Comparison of ENCODE assay signal across 1 cellular context in the genomic region with DNA sequence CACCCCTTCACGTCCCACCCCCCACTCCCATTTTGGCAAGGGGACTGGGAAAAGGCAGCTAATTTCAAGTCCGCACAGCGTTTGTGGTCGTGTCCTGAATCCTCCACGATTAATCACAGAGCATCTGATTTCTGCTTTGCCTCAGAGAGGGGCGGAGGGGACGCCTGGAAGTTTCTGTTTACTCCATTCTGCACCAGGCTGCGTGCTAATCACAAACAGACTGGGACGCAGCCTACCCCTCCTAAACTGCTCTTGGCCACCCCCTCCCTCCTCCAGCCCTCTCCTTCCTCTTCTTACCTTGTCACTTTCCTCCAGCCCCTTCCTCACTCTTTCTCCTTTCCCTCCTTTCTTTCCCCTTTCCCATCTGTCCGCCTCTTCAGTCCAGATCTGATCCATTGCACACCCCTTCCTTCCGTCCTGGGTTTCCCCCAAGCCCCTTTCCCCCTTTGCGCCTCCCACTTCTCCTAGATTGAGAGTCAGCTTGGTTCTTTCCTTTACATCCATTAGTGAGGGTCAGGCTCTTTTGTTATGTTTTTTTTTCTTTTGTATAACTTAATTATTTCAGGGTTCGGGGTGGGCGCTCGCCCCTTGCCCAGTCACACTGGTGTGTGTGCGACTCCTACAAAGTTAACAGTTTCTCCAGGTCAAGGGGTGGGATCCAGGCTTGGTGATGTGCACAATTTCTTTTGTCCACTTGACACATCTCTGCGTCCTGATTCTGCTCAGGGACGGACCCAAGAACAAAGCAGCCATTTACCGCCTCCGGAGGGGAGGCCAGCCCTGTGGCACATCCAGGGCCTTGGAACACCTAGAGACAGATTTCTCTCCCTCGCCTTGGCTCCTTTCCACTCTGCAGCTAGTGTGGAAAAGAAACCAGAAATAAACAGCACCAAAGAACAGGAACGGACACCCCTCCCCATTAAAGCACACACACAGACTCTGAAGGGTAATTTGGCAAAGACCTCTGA.
TF ChIP-seq lines count a peak whose summit lies in the region.

No MANE protein-coding gene starts in this region.

TF ChIP-seq in K562, 482 proteins besides CTCF, POLR2A, EP300 and RAD21 (continued from another document and continues in another):
- TF ChIP-seq MCM3 (IDR thresholded peaks at IDR 0.05) (no peak), CEBPB (tag; IDR thresholded peaks at IDR 0.05) (no peak), SIRT6 (IDR thresholded peaks at IDR 0.05; ENCODE audit: low read depth, low read length) (no peak), ZNF143 (CRISPR knock-in tag; IDR thresholded peaks at IDR 0.05) (no peak), TEAD4 (IDR thresholded peaks at IDR 0.05; ENCODE audit: low read length) (no peak), TEAD4 (CRISPR knock-in tag; IDR thresholded peaks at IDR 0.05; ENCODE audit: borderline replicate concordance) (no peak), GABPA (tag; conservative IDR thresholded peaks at IDR 0.05; ENCODE audit: low read depth) (no peak), HDGF (IDR thresholded peaks at IDR 0.05) (peak; percentile 84), CCAR2 (IDR thresholded peaks at IDR 0.05; ENCODE audit: low read depth, low read length) (no peak), HIVEP1 (CRISPR knock-in tag; IDR thresholded peaks at IDR 0.05) (no peak), NR2F6 (CRISPR knock-in tag; IDR thresholded peaks at IDR 0.05) (no peak), HMGN3 (IDR thresholded peaks at IDR 0.05; ENCODE audit: borderline replicate concordance, extremely low read depth, insufficient read length, low read depth, low read length) (no peak), ARID1B (IDR thresholded peaks at IDR 0.05) (peak; percentile 80; the same call in 1 of the 2 replicates), NFATC3 (IDR thresholded peaks at IDR 0.05) (no peak), ZNF583 (CRISPR knock-in tag; IDR thresholded peaks at IDR 0.05) (no peak), NCOA6 (IDR thresholded peaks at IDR 0.05) (no peak), MYNN (IDR thresholded peaks at IDR 0.05) (no peak), MYNN (CRISPR knock-in tag; IDR thresholded peaks at IDR 0.05) (no peak), RBM25 (IDR thresholded peaks at IDR 0.05; ENCODE audit: low read depth, low read length, severe bottlenecking) (no peak), GATAD2B (IDR thresholded peaks at IDR 0.05; ENCODE audit: borderline replicate concordance) (no peak), SMAD4 (CRISPR knock-in tag; conservative IDR thresholded peaks at IDR 0.05) (no peak), ELF1 (tag; IDR thresholded peaks at IDR 0.05) (peak; percentile 58), ETV5 (CRISPR knock-in tag; IDR thresholded peaks at IDR 0.05; ENCODE audit: low read depth) (no peak), HNRNPH1 (optimal IDR thresholded peaks at IDR 0.05; ENCODE audit: low read depth, low read length) (no peak), BMI1 (IDR thresholded peaks at IDR 0.05; ENCODE audit: low read length) (no peak), ZNF232 (CRISPR knock-in tag; IDR thresholded peaks at IDR 0.05) (no peak), TCF7 (IDR thresholded peaks at IDR 0.05; ENCODE audit: borderline replicate concordance) (no peak), HDAC6 (IDR thresholded peaks at IDR 0.05; ENCODE audit: low read depth, low read length) (no peak), MCM5 (IDR thresholded peaks at IDR 0.05; ENCODE audit: low read depth) (no peak), SIN3A (IDR thresholded peaks at IDR 0.05; ENCODE audit: borderline replicate concordance in 2 of 2, control insufficient read depth in 1 of 2, low read depth in 2 of 2, low read length in 2 of 2) (no peak), HDAC8 (tag; IDR thresholded peaks at IDR 0.05) (no peak), TARDBP (IDR thresholded peaks at IDR 0.05) (no peak), ZC3H4 (CRISPR knock-in tag; IDR thresholded peaks at IDR 0.05; ENCODE audit: borderline replicate concordance) (no peak), SLC30A9 (CRISPR knock-in tag; IDR thresholded peaks at IDR 0.05) (no peak), JUND (IDR thresholded peaks at IDR 0.05; ENCODE audit: borderline replicate concordance, low read depth, low read length) (no peak), JUND (tag; IDR thresholded peaks at IDR 0.05; ENCODE audit: borderline replicate concordance, low read depth, low read length) (no peak), NFE2 (IDR thresholded peaks at IDR 0.05; ENCODE audit: low read depth) (no peak), HMG20B (CRISPR knock-in tag; IDR thresholded peaks at IDR 0.05) (no peak), HMG20A (CRISPR knock-in tag; conservative IDR thresholded peaks at IDR 0.05) (no peak), LEF1 (IDR thresholded peaks at IDR 0.05) (no peak), SUPT5H (IDR thresholded peaks at IDR 0.05) (0 out of 2 replicates have a peak, but pooled peaks have one; percentile 8), HSF4 (CRISPR knock-in tag; IDR thresholded peaks at IDR 0.05; ENCODE audit: borderline replicate concordance) (no peak), KDM4B (IDR thresholded peaks at IDR 0.05; ENCODE audit: borderline replicate concordance in 2 of 2, low read depth in 1 of 2) (no peak)
- TF ChIP-seq, protein P1, sequence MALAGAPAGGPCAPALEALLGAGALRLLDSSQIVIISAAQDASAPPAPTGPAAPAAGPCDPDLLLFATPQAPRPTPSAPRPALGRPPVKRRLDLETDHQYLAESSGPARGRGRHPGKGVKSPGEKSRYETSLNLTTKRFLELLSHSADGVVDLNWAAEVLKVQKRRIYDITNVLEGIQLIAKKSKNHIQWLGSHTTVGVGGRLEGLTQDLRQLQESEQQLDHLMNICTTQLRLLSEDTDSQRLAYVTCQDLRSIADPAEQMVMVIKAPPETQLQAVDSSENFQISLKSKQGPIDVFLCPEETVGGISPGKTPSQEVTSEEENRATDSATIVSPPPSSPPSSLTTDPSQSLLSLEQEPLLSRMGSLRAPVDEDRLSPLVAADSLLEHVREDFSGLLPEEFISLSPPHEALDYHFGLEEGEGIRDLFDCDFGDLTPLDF (CRISPR knock-in tag; IDR thresholded peaks at IDR 0.05), result no peak
- TF ChIP-seq, protein P2, sequence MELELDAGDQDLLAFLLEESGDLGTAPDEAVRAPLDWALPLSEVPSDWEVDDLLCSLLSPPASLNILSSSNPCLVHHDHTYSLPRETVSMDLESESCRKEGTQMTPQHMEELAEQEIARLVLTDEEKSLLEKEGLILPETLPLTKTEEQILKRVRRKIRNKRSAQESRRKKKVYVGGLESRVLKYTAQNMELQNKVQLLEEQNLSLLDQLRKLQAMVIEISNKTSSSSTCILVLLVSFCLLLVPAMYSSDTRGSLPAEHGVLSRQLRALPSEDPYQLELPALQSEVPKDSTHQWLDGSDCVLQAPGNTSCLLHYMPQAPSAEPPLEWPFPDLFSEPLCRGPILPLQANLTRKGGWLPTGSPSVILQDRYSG (tag; conservative IDR thresholded peaks at IDR 0.05; ENCODE audit: low read depth), result no peak
- TF ChIP-seq, protein P3, sequence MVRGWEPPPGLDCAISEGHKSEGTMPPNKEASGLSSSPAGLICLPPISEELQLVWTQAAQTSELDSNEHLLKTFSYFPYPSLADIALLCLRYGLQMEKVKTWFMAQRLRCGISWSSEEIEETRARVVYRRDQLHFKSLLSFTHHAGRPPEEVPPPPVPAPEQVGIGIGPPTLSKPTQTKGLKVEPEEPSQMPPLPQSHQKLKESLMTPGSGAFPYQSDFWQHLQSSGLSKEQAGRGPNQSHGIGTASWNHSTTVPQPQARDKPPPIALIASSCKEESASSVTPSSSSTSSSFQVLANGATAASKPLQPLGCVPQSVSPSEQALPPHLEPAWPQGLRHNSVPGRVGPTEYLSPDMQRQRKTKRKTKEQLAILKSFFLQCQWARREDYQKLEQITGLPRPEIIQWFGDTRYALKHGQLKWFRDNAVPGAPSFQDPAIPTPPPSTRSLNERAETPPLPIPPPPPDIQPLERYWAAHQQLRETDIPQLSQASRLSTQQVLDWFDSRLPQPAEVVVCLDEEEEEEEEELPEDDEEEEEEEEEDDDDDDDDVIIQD (CRISPR knock-in tag; IDR thresholded peaks at IDR 0.05), result no peak
- TF ChIP-seq, protein P4, sequence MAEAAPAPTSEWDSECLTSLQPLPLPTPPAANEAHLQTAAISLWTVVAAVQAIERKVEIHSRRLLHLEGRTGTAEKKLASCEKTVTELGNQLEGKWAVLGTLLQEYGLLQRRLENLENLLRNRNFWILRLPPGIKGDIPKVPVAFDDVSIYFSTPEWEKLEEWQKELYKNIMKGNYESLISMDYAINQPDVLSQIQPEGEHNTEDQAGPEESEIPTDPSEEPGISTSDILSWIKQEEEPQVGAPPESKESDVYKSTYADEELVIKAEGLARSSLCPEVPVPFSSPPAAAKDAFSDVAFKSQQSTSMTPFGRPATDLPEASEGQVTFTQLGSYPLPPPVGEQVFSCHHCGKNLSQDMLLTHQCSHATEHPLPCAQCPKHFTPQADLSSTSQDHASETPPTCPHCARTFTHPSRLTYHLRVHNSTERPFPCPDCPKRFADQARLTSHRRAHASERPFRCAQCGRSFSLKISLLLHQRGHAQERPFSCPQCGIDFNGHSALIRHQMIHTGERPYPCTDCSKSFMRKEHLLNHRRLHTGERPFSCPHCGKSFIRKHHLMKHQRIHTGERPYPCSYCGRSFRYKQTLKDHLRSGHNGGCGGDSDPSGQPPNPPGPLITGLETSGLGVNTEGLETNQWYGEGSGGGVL (CRISPR knock-in tag; IDR thresholded peaks at IDR 0.05), result no peak
- TF ChIP-seq, protein P5, sequence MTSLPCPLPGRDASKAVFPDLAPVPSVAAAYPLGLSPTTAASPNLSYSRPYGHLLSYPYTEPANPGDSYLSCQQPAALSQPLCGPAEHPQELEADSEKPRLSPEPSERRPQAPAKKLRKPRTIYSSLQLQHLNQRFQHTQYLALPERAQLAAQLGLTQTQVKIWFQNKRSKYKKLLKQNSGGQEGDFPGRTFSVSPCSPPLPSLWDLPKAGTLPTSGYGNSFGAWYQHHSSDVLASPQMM (CRISPR knock-in tag; IDR thresholded peaks at IDR 0.05), result no peak
- TF ChIP-seq, protein P6, sequence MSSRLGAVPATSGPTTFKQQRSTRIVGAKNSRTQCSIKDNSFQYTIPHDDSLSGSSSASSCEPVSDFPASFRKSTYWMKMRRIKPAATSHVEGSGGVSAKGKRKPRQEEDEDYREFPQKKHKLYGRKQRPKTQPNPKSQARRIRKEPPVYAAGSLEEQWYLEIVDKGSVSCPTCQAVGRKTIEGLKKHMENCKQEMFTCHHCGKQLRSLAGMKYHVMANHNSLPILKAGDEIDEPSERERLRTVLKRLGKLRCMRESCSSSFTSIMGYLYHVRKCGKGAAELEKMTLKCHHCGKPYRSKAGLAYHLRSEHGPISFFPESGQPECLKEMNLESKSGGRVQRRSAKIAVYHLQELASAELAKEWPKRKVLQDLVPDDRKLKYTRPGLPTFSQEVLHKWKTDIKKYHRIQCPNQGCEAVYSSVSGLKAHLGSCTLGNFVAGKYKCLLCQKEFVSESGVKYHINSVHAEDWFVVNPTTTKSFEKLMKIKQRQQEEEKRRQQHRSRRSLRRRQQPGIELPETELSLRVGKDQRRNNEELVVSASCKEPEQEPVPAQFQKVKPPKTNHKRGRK (tag; IDR thresholded peaks at IDR 0.05), result peak; percentile 30; the same call in 1 of the 2 replicates
- TF ChIP-seq, protein P7, sequence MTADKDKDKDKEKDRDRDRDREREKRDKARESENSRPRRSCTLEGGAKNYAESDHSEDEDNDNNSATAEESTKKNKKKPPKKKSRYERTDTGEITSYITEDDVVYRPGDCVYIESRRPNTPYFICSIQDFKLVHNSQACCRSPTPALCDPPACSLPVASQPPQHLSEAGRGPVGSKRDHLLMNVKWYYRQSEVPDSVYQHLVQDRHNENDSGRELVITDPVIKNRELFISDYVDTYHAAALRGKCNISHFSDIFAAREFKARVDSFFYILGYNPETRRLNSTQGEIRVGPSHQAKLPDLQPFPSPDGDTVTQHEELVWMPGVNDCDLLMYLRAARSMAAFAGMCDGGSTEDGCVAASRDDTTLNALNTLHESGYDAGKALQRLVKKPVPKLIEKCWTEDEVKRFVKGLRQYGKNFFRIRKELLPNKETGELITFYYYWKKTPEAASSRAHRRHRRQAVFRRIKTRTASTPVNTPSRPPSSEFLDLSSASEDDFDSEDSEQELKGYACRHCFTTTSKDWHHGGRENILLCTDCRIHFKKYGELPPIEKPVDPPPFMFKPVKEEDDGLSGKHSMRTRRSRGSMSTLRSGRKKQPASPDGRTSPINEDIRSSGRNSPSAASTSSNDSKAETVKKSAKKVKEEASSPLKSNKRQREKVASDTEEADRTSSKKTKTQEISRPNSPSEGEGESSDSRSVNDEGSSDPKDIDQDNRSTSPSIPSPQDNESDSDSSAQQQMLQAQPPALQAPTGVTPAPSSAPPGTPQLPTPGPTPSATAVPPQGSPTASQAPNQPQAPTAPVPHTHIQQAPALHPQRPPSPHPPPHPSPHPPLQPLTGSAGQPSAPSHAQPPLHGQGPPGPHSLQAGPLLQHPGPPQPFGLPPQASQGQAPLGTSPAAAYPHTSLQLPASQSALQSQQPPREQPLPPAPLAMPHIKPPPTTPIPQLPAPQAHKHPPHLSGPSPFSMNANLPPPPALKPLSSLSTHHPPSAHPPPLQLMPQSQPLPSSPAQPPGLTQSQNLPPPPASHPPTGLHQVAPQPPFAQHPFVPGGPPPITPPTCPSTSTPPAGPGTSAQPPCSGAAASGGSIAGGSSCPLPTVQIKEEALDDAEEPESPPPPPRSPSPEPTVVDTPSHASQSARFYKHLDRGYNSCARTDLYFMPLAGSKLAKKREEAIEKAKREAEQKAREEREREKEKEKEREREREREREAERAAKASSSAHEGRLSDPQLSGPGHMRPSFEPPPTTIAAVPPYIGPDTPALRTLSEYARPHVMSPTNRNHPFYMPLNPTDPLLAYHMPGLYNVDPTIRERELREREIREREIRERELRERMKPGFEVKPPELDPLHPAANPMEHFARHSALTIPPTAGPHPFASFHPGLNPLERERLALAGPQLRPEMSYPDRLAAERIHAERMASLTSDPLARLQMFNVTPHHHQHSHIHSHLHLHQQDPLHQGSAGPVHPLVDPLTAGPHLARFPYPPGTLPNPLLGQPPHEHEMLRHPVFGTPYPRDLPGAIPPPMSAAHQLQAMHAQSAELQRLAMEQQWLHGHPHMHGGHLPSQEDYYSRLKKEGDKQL (CRISPR knock-in tag; IDR thresholded peaks at IDR 0.05; ENCODE audit: borderline replicate concordance), result no peak
- TF ChIP-seq, protein P8, sequence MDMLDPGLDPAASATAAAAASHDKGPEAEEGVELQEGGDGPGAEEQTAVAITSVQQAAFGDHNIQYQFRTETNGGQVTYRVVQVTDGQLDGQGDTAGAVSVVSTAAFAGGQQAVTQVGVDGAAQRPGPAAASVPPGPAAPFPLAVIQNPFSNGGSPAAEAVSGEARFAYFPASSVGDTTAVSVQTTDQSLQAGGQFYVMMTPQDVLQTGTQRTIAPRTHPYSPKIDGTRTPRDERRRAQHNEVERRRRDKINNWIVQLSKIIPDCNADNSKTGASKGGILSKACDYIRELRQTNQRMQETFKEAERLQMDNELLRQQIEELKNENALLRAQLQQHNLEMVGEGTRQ (CRISPR knock-in tag; IDR thresholded peaks at IDR 0.05), result no peak
- TF ChIP-seq, protein P9, sequence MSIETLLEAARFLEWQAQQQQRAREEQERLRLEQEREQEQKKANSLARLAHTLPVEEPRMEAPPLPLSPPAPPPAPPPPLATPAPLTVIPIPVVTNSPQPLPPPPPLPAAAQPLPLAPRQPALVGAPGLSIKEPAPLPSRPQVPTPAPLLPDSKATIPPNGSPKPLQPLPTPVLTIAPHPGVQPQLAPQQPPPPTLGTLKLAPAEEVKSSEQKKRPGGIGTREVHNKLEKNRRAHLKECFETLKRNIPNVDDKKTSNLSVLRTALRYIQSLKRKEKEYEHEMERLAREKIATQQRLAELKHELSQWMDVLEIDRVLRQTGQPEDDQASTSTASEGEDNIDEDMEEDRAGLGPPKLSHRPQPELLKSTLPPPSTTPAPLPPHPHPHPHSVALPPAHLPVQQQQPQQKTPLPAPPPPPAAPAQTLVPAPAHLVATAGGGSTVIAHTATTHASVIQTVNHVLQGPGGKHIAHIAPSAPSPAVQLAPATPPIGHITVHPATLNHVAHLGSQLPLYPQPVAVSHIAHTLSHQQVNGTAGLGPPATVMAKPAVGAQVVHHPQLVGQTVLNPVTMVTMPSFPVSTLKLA (conservative IDR thresholded peaks at IDR 0.05), result peak; percentile 59 to 82
